ENCODE assay signal across 10 cellular contexts in the genomic region with DNA sequence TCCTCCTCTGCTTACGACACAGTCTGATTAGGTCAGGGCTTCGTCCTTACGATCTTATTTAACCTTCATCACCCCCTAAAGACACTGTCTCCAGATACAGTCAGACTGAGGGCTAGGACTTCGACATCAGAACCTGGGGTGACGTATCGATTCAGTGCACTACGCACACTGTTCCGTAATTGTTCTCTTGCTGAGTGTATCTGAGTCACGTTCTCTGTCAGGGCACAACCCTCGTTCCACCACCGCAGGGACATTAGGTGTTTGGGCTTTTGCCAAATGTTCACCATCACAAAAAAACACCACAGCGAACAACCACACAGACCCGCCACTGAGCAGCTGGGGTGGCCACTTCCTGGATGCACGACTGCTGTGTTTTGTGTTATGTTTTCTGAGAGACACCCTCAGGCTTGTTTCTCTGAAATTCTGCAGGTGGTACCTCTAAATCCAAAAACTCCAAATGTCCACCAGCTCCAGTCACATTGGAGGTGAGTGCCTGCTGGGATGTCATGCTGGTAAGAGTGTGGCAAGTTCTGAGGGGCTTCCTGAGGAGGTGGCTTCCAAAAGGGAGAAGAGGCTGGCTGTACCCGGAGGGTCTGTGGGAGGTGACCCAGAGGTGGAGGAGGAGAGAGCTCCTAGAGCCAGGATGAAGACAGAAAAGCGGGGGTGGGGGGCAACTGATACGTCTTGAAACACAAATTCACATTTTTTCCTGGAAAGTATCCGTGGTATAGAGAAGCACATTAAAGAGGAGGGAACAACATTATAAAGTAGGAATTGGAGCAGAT.
A peak's percentile ranks its signal among the peaks of the same experiment; 100 is the strongest.
DNase-seq lines count a peak whose midpoint lies in the region; ATAC-seq and TF ChIP-seq lines count a peak whose summit lies in the region.
"Had no signal": no experiment of that assay in that cellular context is flagged by ENCODE, and none has a peak within 500 bp of the region (broad histone marks: within the 10 kb centered on the region; RNA-seq: fewer than 3 reads in every experiment).

No MANE protein-coding gene starts in this region.

- intact Hi-C loops in CD8-positive, alpha-beta T cell (cut with DNase I, micrococcal nuclease): loop anchor here in 1 of 2 experiments (1.0 kb wide), 1 partner anchor 72 kb away; a partner anchor contains a TSS
- intact Hi-C loops in left lung (cut with DNase I) (no loop called here), sciatic nerve (cut with DNase I) (no loop called here)

- H2AFZ ChIP-seq in neural progenitor cell (replicated peaks): no peak overlapping the region

- POLR2A ChIA-PET in CD8-positive, alpha-beta T cell (lab: Charles Lee): no interaction called here

- peak; percentile 34 to 85 (median 57) for DNase-seq in CD8-positive, alpha-beta T cell
- peak; percentile 21 for DNase-seq in SW480 (ENCODE audit: low spot score)
- peak in 1 of 2 donors; percentile 42 for DNase-seq in activated naive CD4-positive, alpha-beta T cell treated with anti-CD3 and anti-CD28 coated beads, Interleukin-2, amount 50 U/mL, for 72 hours (ENCODE audit: low spot score in 2 of 2)
- DNase-seq in neural progenitor cell (ENCODE audit: low spot score): no peak
- no peak for DNase-seq in left lung
- DNase-seq in NCI-H748 (lab: John Stamatoyannopoulos, UW; ENCODE audit: unreplicated experiment): no peak
- no peak for DNase-seq in sciatic nerve (ENCODE audit: low spot score)
- DNase-seq: NCI-H1048 had no signal

- peak overlapping the region; percentile 3 for H3K4me3 ChIP-seq in CD8-positive, alpha-beta T cell (ENCODE audit: low read depth, low read length)
- no peak overlapping the region for H3K4me3 ChIP-seq in neural progenitor cell
- no peak overlapping the region for H3K4me3 ChIP-seq in left lung
- H3K4me3 ChIP-seq: dorsolateral prefrontal cortex had no signal

- H3K9ac ChIP-seq in neural progenitor cell: no peak overlapping the region

- no peak overlapping the region for H3K4me2 ChIP-seq in neural progenitor cell

- peak; percentile 89 for ATAC-seq in CD8-positive, alpha-beta T cell
- peak; percentile 69 to 93 for ATAC-seq in activated naive CD4-positive, alpha-beta T cell treated with anti-CD3 and anti-CD28 coated beads, Interleukin-2, amount 50 U/mL, for 72 hours
- no peak for ATAC-seq in left lung
- ATAC-seq in sciatic nerve: no peak
- no peak for ATAC-seq in HG02642 (IDR thresholded peaks at IDR 0.05; ENCODE audit: poor library complexity, unreplicated experiment)

- H4K20me1 ChIP-seq in neural progenitor cell (ENCODE audit: low read depth): peaks cover 4% of the 10 kb centered on the region

- H3K27me3 ChIP-seq in CD8-positive, alpha-beta T cell (ENCODE audit: insufficient read depth, low read length): no peaks in the 10 kb centered on the region
- H3K27me3 ChIP-seq in neural progenitor cell (no peaks in the 10 kb centered on the region), left lung (peaks cover 0 to 16% of the 10 kb centered on the region in 2 donors)
- H3K27me3 ChIP-seq: dorsolateral prefrontal cortex had no signal

- peaks cover 21% of the 10 kb centered on the region for H3K27me3 Mint-ChIP-seq in CD8-positive, alpha-beta T cell (ENCODE audit: low read depth)
- H3K27me3 Mint-ChIP-seq in neural progenitor cell (ENCODE audit: insufficient read depth, low read depth): no peaks in the 10 kb centered on the region

- peak overlapping the region; percentile 85 for H3K27ac Mint-ChIP-seq in CD8-positive, alpha-beta T cell
- peak overlapping the region in 1 of 2 donors; percentile 26 for H3K27ac Mint-ChIP-seq in activated naive CD4-positive, alpha-beta T cell treated with anti-CD3 and anti-CD28 coated beads, Interleukin-2, amount 50 U/mL, for 72 hours
- peak overlapping the region; percentile 42 for H3K27ac Mint-ChIP-seq in neural progenitor cell

- CTCF ChIA-PET in CD8-positive, alpha-beta T cell (lab: Charles Lee): interaction anchor here (1.3 to 1.7 kb wide), 3 partner anchors 16 to 81 kb away, joined by 4 to 8 read pairs (median 5); no protein-coding TSS in a partner anchor

- no peaks in the 10 kb centered on the region for H3K9me3 ChIP-seq in CD8-positive, alpha-beta T cell (ENCODE audit: low read length)
- H3K9me3 ChIP-seq in neural progenitor cell (ENCODE audit: low read depth): no peaks in the 10 kb centered on the region
- no peaks in the 10 kb centered on the region for H3K9me3 ChIP-seq in left lung

- H3F3A ChIP-seq in neural progenitor cell (ENCODE audit: low read depth): no peaks in the 10 kb centered on the region

- no peaks in the 10 kb centered on the region for H3K36me3 ChIP-seq in CD8-positive, alpha-beta T cell (ENCODE audit: insufficient read depth, low read length)
- H3K36me3 ChIP-seq in neural progenitor cell (no peaks in the 10 kb centered on the region), left lung (no peaks in the 10 kb centered on the region)

- no peak for TF ChIP-seq CTCF in CD8-positive, alpha-beta T cell (IDR thresholded peaks at IDR 0.05)
- TF ChIP-seq CTCF in neural progenitor cell (IDR thresholded peaks at IDR 0.05) (no peak), left lung (IDR thresholded peaks at IDR 0.05) (no peak)

- H3K36me3 Mint-ChIP-seq in CD8-positive, alpha-beta T cell: no peaks in the 10 kb centered on the region
- no peaks in the 10 kb centered on the region for H3K36me3 Mint-ChIP-seq in activated naive CD4-positive, alpha-beta T cell treated with anti-CD3 and anti-CD28 coated beads, Interleukin-2, amount 50 U/mL, for 72 hours
- peaks cover 14% of the 10 kb centered on the region for H3K36me3 Mint-ChIP-seq in neural progenitor cell

- H3K79me2 ChIP-seq in neural progenitor cell (ENCODE audit: low read depth): no peaks in the 10 kb centered on the region

- H3K9me3 Mint-ChIP-seq in CD8-positive, alpha-beta T cell: no peaks in the 10 kb centered on the region
- H3K9me3 Mint-ChIP-seq in activated naive CD4-positive, alpha-beta T cell treated with anti-CD3 and anti-CD28 coated beads, Interleukin-2, amount 50 U/mL, for 72 hours: no peaks in the 10 kb centered on the region
- peaks cover 3% of the 10 kb centered on the region for H3K9me3 Mint-ChIP-seq in neural progenitor cell

- peak overlapping the region; percentile 57 for H3K4me3 Mint-ChIP-seq in CD8-positive, alpha-beta T cell
- H3K4me3 Mint-ChIP-seq in neural progenitor cell: no peak overlapping the region

- peak overlapping the region; percentile 28 for H3K27ac ChIP-seq in CD8-positive, alpha-beta T cell (ENCODE audit: low read depth, low read length)
- H3K27ac ChIP-seq in neural progenitor cell: no peak overlapping the region
- no peak overlapping the region for H3K27ac ChIP-seq in left lung

- peaks cover 22% of the 10 kb centered on the region for H3K4me1 ChIP-seq in CD8-positive, alpha-beta T cell (ENCODE audit: insufficient read depth, low read length)
- no peaks in the 10 kb centered on the region for H3K4me1 ChIP-seq in neural progenitor cell
- no peaks in the 10 kb centered on the region for H3K4me1 ChIP-seq in left lung

- H3K4me1 Mint-ChIP-seq in CD8-positive, alpha-beta T cell (ENCODE audit: low read depth): peaks cover 36% of the 10 kb centered on the region
- H3K4me1 Mint-ChIP-seq in neural progenitor cell: peaks cover 32% of the 10 kb centered on the region

Comparison
In these comparisons a context has a peak if more than half of its experiments do, and no peak if none do; other contexts are left out.
1. ATAC-seq: peak in CD8-positive, alpha-beta T cell (single experiment) and activated naive CD4-positive, alpha-beta T cell treated with anti-CD3 and anti-CD28 coated beads, Interleukin-2, amount 50 U/mL, for 72 hours (2 of 2); none in left lung (single experiment), sciatic nerve (single experiment) and HG02642 (single experiment).
2. DNase-seq: peak in CD8-positive, alpha-beta T cell (7 of 7) and SW480 (single experiment); none in neural progenitor cell (single experiment), left lung (0 of 2), NCI-H748 (single experiment) and sciatic nerve (single experiment).